Comparison of ENCODE assay signal across 8 cellular contexts in the genomic region with DNA sequence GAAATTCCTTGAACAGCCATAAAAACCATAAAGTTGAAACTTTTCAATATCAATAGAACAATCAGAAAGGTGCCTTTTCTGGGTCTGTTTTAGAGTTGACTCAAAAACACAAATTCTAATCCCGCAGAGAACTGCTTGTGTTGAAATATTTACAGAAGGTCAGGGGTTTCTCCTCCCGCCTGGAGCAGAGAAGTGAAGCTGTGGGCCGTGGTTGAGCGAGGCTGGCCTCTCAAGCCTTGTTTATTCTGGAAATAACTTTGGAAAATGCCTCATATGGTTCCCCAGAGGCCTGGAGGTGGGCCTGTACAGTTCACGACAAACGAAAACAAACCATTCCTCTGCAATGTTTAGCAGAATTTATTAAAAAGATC.
A peak's percentile ranks its signal among the peaks of the same experiment; 100 is the strongest.
DNase-seq lines count a peak whose midpoint lies in the region; ATAC-seq and TF ChIP-seq lines count a peak whose summit lies in the region.

No MANE protein-coding gene starts in this region.

- peak; percentile 35 for DNase-seq in HEK293T (ENCODE audit: extremely low spot score)
- DNase-seq in dedifferentiated amniotic fluid mesenchymal stem cell (ENCODE audit: extremely low spot score), result peak; percentile 83
- peak; percentile 46 for DNase-seq in lung (ENCODE audit: low spot score)
- peak; percentile 75 for DNase-seq in testis
- DNase-seq in effector CD4-positive, alpha-beta T cell, result no peak
- no peak for DNase-seq in dorsolateral prefrontal cortex
- no peak for DNase-seq in activated CD4-positive, alpha-beta T cell treated with anti-CD3 and anti-CD28 coated beads for 48 hours

- peak overlapping the region; percentile 27 to 45 for H3K27ac ChIP-seq in lung (ENCODE audit: low read depth in 1 of 2, low read length in 1 of 2)
- H3K27ac ChIP-seq in testis, result peak overlapping the region; percentile 37 to 53
- H3K27ac ChIP-seq in dorsolateral prefrontal cortex, result peak overlapping the region in 14 of 59 donors; percentile 1 to 64 (median 41)

- TF ChIP-seq CTCF in lung (IDR thresholded peaks at IDR 0.05; ENCODE audit: control extremely low read depth, extremely low read depth) (no peak), testis (IDR thresholded peaks at IDR 0.05) (no peak), dorsolateral prefrontal cortex (IDR thresholded peaks at IDR 0.05 in 54 of 56, conservative IDR thresholded peaks at IDR 0.05 in 2 of 56; ENCODE audit: low read depth in 1 of 56, partially characterized antibody in 56 of 56) (no peak)

- ATAC-seq in lung (ENCODE audit: insufficient read depth, low FRiP score), result no peak
- ATAC-seq in HG03196 (IDR thresholded peaks at IDR 0.05; ENCODE audit: unreplicated experiment), result no peak

- H3K27me3 ChIP-seq in lung (ENCODE audit: control insufficient read depth, insufficient read depth) (no peaks in the 10 kb centered on the region), testis (no peaks in the 10 kb centered on the region), dorsolateral prefrontal cortex (no peaks in the 10 kb centered on the region)

- no peak overlapping the region for H3K4me3 ChIP-seq in lung
- no peak overlapping the region for H3K4me3 ChIP-seq in testis
- no peak overlapping the region for H3K4me3 ChIP-seq in dorsolateral prefrontal cortex

- 39 to 57% methylated on average over 6 of the region's 6 CpGs for WGBS in lung, 2 donors
- WGBS in testis, 2 donors, result 30 to 45% methylated on average over 6 of the region's 6 CpGs

- POLR2A ChIA-PET in HEK293T (lab: Yijun Ruan, JAX), result no interaction called here

- H3K9me3 ChIP-seq in lung (ENCODE audit: control insufficient read depth in 2 of 2, insufficient read depth in 1 of 2, low read length in 1 of 2) (no peaks in the 10 kb centered on the region), testis (no peaks in the 10 kb centered on the region)

- H3K4me1 ChIP-seq in lung (ENCODE audit: control insufficient read depth in 2 of 2, insufficient read depth in 2 of 2, low read length in 2 of 2) (peaks cover 0 to 17% of the 10 kb centered on the region in 2 donors), testis (peaks cover 20% of the 10 kb centered on the region)

- intact Hi-C loops in testis (cut with DNase I; ENCODE audit: low total_unique reads) (no loop called here), dorsolateral prefrontal cortex (cut with DNase I) (no loop called here)

- no peak for TF ChIP-seq POLR2A in testis (IDR thresholded peaks at IDR 0.05)

- H3K36me3 ChIP-seq in lung (ENCODE audit: control insufficient read depth in 2 of 2, insufficient read depth in 2 of 2, low read length in 2 of 2), result no peaks in the 10 kb centered on the region
- H3K36me3 ChIP-seq in testis (ENCODE audit: low read depth, missing control alignments), result no peaks in the 10 kb centered on the region

- CTCF ChIA-PET in HEK293T (lab: Yijun Ruan, JAX), result interaction anchor here (0.6 kb wide), 1 partner anchor 198 kb away, joined by 3 read pairs; no protein-coding TSS in a partner anchor

TF ChIP-seq in HEK293T, 16 proteins besides CTCF, POLR2A, EP300 and RAD21:
- TF ChIP-seq FOXA1 (IDR thresholded peaks at IDR 0.05) (no peak), NFRKB (IDR thresholded peaks at IDR 0.05) (no peak), FOXM1 (IDR thresholded peaks at IDR 0.05; ENCODE audit: borderline replicate concordance) (no peak), LEF1 (IDR thresholded peaks at IDR 0.05; ENCODE audit: borderline replicate concordance) (no peak), HDGF (IDR thresholded peaks at IDR 0.05; ENCODE audit: borderline replicate concordance) (no peak), ZNF384 (IDR thresholded peaks at IDR 0.05) (no peak), SP1 (IDR thresholded peaks at IDR 0.05) (no peak), CTBP1 (IDR thresholded peaks at IDR 0.05; ENCODE audit: borderline replicate concordance) (no peak), ARNT (IDR thresholded peaks at IDR 0.05) (no peak), FOXK2 (IDR thresholded peaks at IDR 0.05) (no peak)
- TF ChIP-seq, protein P1, sequence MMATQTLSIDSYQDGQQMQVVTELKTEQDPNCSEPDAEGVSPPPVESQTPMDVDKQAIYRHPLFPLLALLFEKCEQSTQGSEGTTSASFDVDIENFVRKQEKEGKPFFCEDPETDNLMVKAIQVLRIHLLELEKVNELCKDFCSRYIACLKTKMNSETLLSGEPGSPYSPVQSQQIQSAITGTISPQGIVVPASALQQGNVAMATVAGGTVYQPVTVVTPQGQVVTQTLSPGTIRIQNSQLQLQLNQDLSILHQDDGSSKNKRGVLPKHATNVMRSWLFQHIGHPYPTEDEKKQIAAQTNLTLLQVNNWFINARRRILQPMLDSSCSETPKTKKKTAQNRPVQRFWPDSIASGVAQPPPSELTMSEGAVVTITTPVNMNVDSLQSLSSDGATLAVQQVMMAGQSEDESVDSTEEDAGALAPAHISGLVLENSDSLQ (IDR thresholded peaks at IDR 0.05), result no peak

Comparison
In these comparisons a context has a peak if more than half of its experiments do, and no peak if none do; other contexts are left out.
1. DNase-seq: peak in HEK293T (single experiment), dedifferentiated amniotic fluid mesenchymal stem cell (single experiment), lung (single experiment) and testis (single experiment); none in effector CD4-positive, alpha-beta T cell (single experiment), dorsolateral prefrontal cortex (0 of 10) and activated CD4-positive, alpha-beta T cell treated with anti-CD3 and anti-CD28 coated beads for 48 hours (single experiment).